In the genomic region with DNA sequence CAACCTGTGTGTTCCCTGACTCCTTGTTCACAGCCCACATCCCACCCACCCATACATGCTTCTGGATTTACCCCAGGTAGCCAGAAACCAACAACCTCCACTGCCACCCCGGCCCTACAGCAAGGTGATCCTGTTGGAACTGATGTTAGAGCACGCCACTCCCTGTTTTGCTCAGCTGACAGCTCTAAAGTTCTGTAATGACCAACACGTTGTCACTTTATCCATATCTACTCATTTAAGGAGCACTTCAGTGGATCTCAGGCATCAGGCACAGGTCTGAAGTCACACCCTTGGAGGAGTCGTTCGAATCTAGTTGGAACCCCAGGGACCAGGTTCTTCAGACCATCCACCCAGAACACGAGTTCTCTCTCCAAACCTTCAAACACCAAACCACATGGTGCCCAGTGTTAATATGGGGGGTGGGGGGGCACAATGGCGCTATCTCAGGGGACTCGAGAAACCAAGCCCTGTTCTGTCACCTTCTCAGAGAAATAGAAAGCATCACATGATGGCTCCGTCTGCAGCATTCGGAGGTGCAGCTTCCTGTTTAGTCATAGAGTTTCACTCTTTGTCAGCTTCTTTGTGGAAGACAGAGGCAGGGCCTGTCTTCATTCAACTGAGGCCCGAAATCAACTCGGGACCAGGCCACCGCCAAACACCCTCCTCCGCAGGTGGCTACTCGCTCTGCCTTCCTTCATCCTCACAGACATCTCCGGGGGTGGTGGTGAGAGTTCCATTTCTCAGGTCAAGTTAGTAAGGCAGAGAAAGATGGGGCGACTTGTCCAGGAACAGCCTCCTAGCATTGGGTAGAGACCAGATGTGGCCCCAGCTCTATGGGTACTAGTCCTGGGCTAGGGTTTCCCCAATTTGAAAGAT, we compare ENCODE assay signal across 8 cellular contexts.
A peak's percentile ranks its signal among the peaks of the same experiment; 100 is the strongest.
DNase-seq lines count a peak whose midpoint lies in the region; ATAC-seq and TF ChIP-seq lines count a peak whose summit lies in the region.

No MANE protein-coding gene starts in this region.

- no peak for TF ChIP-seq CTCF in suprapubic skin (IDR thresholded peaks at IDR 0.05)

- no peak overlapping the region for H3K4me3 ChIP-seq in suprapubic skin

- TF ChIP-seq EP300 in suprapubic skin (IDR thresholded peaks at IDR 0.05), result no peak

- ATAC-seq in GM18520 (IDR thresholded peaks at IDR 0.05; ENCODE audit: unreplicated experiment), result peak; percentile 51
- ATAC-seq in HG02884 (IDR thresholded peaks at IDR 0.05; ENCODE audit: unreplicated experiment), result peak; percentile 69
- ATAC-seq in T-helper 17 cell, result peak; percentile 70

- TF ChIP-seq POLR2A in suprapubic skin (IDR thresholded peaks at IDR 0.05), result no peak

- DNase-seq in T-helper 17 cell (peak; percentile 30 to 59 (median 45)), HCEC 1CT (no peak), NCI-H1417 treated with DMSO at 0.1 percent for 48 hours (lab: John Stamatoyannopoulos, UW) (no peak), suprapubic skin (ENCODE audit: low spot score in 2 of 2) (no peak)
- DNase-seq in stimulated activated CD8-positive, alpha-beta memory T cell treated with anti-CD3 and anti-CD28 coated beads, Interleukin-4, amount 100 ng/mL, for 4 hours (ENCODE audit: low read depth in 2 of 2, low spot score in 1 of 2), result peak; percentile 44 to 49

- peaks cover 6% of the 10 kb centered on the region for H3K4me1 ChIP-seq in suprapubic skin

- H3K9me3 ChIP-seq in T-helper 17 cell (ENCODE audit: control insufficient read depth, low read length, poor library complexity, severe bottlenecking) (no peaks in the 10 kb centered on the region), suprapubic skin (no peaks in the 10 kb centered on the region)

- H3K36me3 Mint-ChIP-seq in T-helper 17 cell (ENCODE audit: low read depth), result peaks cover 6% of the 10 kb centered on the region
- H3K36me3 Mint-ChIP-seq in dendritic cell treated with granulocyte-macrophage colony-stimulating factor and Interleukin-4, amounts not matched to agents 40 ng/mL and 50 ng/mL, for 4 days (ENCODE audit: low read depth), result peaks cover 64% of the 10 kb centered on the region

- H3K4me1 Mint-ChIP-seq in T-helper 17 cell, result peaks cover 58% of the 10 kb centered on the region
- H3K4me1 Mint-ChIP-seq in dendritic cell treated with granulocyte-macrophage colony-stimulating factor and Interleukin-4, amounts not matched to agents 40 ng/mL and 50 ng/mL, for 4 days (ENCODE audit: low read depth), result peaks cover 48% of the 10 kb centered on the region

- H3K9me3 Mint-ChIP-seq in dendritic cell treated with granulocyte-macrophage colony-stimulating factor and Interleukin-4, amounts not matched to agents 40 ng/mL and 50 ng/mL, for 4 days, result no peaks in the 10 kb centered on the region

- WGBS in suprapubic skin, result 85% methylated on average over 17 of the region's 17 CpGs

- no peaks in the 10 kb centered on the region for H3K36me3 ChIP-seq in suprapubic skin

- intact Hi-C loops in dendritic cell treated with granulocyte-macrophage colony-stimulating factor and Interleukin-4, amounts not matched to agents 40 ng/mL and 50 ng/mL, for 4 days (cut with micrococcal nuclease), result no loop called here

- H3K27ac Mint-ChIP-seq in T-helper 17 cell, result peak overlapping the region; percentile 99
- peak overlapping the region; percentile 75 for H3K27ac Mint-ChIP-seq in dendritic cell treated with granulocyte-macrophage colony-stimulating factor and Interleukin-4, amounts not matched to agents 40 ng/mL and 50 ng/mL, for 4 days

- no peak overlapping the region for H3K27ac ChIP-seq in suprapubic skin

- no peaks in the 10 kb centered on the region for H3K27me3 Mint-ChIP-seq in T-helper 17 cell
- H3K27me3 Mint-ChIP-seq in dendritic cell treated with granulocyte-macrophage colony-stimulating factor and Interleukin-4, amounts not matched to agents 40 ng/mL and 50 ng/mL, for 4 days, result no peaks in the 10 kb centered on the region

- H3K27me3 ChIP-seq in suprapubic skin, result no peaks in the 10 kb centered on the region

- H3K4me3 Mint-ChIP-seq in T-helper 17 cell, result peak overlapping the region; percentile 92
- H3K4me3 Mint-ChIP-seq in dendritic cell treated with granulocyte-macrophage colony-stimulating factor and Interleukin-4, amounts not matched to agents 40 ng/mL and 50 ng/mL, for 4 days, result no peak overlapping the region

Comparison
In these comparisons a context has a peak if more than half of its experiments do, and no peak if none do; other contexts are left out.
1. DNase-seq: peak in T-helper 17 cell (3 of 3) and stimulated activated CD8-positive, alpha-beta memory T cell treated with anti-CD3 and anti-CD28 coated beads, Interleukin-4, amount 100 ng/mL, for 4 hours (2 of 2); none in HCEC 1CT (single experiment), NCI-H1417 treated with DMSO at 0.1 percent for 48 hours (single experiment) and suprapubic skin (0 of 2).
2. Peak in every context shown above with its lines, with median percentiles within 50 percentile points of each other: ATAC-seq.